In genomic region chr7:40437936-40438634, GRCh38 we compare ENCODE assay signal across 16 cellular contexts.
DNase-seq lines count a peak whose midpoint lies in the region; ATAC-seq and TF ChIP-seq lines count a peak whose summit lies in the region.
"Had no signal": no experiment of that assay in that cellular context is flagged by ENCODE, and none has a peak within 500 bp of the region (broad histone marks: within the 10 kb centered on the region; RNA-seq: fewer than 3 reads in every experiment).

No MANE protein-coding gene starts in this region.

- intact Hi-C loops in PC-3 (cut with micrococcal nuclease) (no loop called here), testis (cut with DNase I; ENCODE audit: low total_unique reads) (no loop called here), spleen (cut with DNase I; ENCODE audit: low total_unique reads) (no loop called here)

- DNase-seq in AG08396 (ENCODE audit: low spot score) (peak; percentile 6), PC-3 (no peak), epithelial cell of prostate (ENCODE audit: low read depth, low spot score) (no peak), osteoblast (ENCODE audit: insufficient read length, low spot score, missing footprints) (peak; percentile 54), ureter (ENCODE audit: low spot score) (no peak), testis (no peak), spleen (no peak)
- DNase-seq: activated CD4-positive, CD25-positive, alpha-beta regulatory T cell treated with anti-CD3 and anti-CD28 coated beads, Interleukin-2, amount 50 U/mL, for 72 hours; activated CD8-positive, alpha-beta memory T cell treated with anti-CD3 and anti-CD28 coated beads, Interleukin-2, amount 50 U/mL, for 4 hours; lower lobe of right lung; NCI-H187; NCI-H526 treated with DMSO at 0.1 percent for 48 hours; stimulated activated naive B cell treated with anti-CD40 and anti-IgM and Interleukin-4, amounts not matched to agents 10 μg/mL and 1 μg/mL and 100 μg/mL, for 72 hours had no signal

- POLR2A ChIA-PET in PC-3 (lab: Charles Lee; ENCODE audit: unreplicated experiment), result no interaction called here

- H2AFZ ChIP-seq in PC-3 (ENCODE audit: low read length) (peak overlapping the region; percentile 4; the same call in 1 of the 2 replicates), osteoblast (ENCODE audit: low read length) (peak overlapping the region; percentile 12)
- H2AFZ ChIP-seq: neural progenitor cell had no signal

- TF ChIP-seq POLR2A in testis (IDR thresholded peaks at IDR 0.05), result no peak
- TF ChIP-seq POLR2A in spleen (IDR thresholded peaks at IDR 0.05), result no peak

- H3K9me2 ChIP-seq in PC-3 (replicated peaks; ENCODE audit: low read length), result no peaks in the 10 kb centered on the region

- H3K27me3 ChIP-seq in PC-3 (ENCODE audit: low read length) (no peaks in the 10 kb centered on the region), osteoblast (ENCODE audit: insufficient read depth, low read length) (no peaks in the 10 kb centered on the region), testis (no peaks in the 10 kb centered on the region), spleen (replicated peaks in 1 of 7) (no peaks in the 10 kb centered on the region)
- H3K27me3 ChIP-seq: neural progenitor cell had no signal

- H3K4me2 ChIP-seq in PC-3 (ENCODE audit: low read length), result peak overlapping the region; percentile 45; the same call in 1 of the 2 replicates
- H3K4me2 ChIP-seq in osteoblast (ENCODE audit: insufficient read depth, low read length), result peak overlapping the region; percentile 63
- H3K4me2 ChIP-seq: neural progenitor cell had no signal

- H3K4me1 ChIP-seq in PC-3 (ENCODE audit: insufficient read depth, low read length) (peaks cover 23% of the 10 kb centered on the region), osteoblast (ENCODE audit: insufficient read depth, low read length) (peaks cover 24% of the 10 kb centered on the region), testis (no peaks in the 10 kb centered on the region), spleen (no peaks in the 10 kb centered on the region)
- H3K4me1 ChIP-seq: lower lobe of right lung, neural progenitor cell had no signal

- CTCF ChIA-PET in PC-3 (lab: Charles Lee), result no interaction called here

- no peaks in the 10 kb centered on the region for H4K20me1 ChIP-seq in PC-3 (ENCODE audit: low read length)
- H4K20me1 ChIP-seq in osteoblast (ENCODE audit: insufficient read depth, low read length), result no peaks in the 10 kb centered on the region

- H3K4me3 ChIP-seq in PC-3 (ENCODE audit: low read length) (no peak overlapping the region), osteoblast (ENCODE audit: insufficient read depth, low read length) (no peak overlapping the region), testis (no peak overlapping the region), spleen (no peak overlapping the region)
- H3K4me3 ChIP-seq: lower lobe of right lung, neural progenitor cell had no signal

- no peaks in the 10 kb centered on the region for H3K79me2 ChIP-seq in PC-3 (ENCODE audit: low read length)
- H3K79me2 ChIP-seq in osteoblast (ENCODE audit: insufficient read depth, low read length), result no peaks in the 10 kb centered on the region

- H3K36me3 ChIP-seq in PC-3 (ENCODE audit: low read depth, low read length) (no peaks in the 10 kb centered on the region; the same call in 1 of the 2 replicates), osteoblast (ENCODE audit: insufficient read depth, low read length) (no peaks in the 10 kb centered on the region), testis (ENCODE audit: low read depth, missing control alignments) (no peaks in the 10 kb centered on the region), spleen (no peaks in the 10 kb centered on the region)
- H3K36me3 ChIP-seq: lower lobe of right lung, neural progenitor cell had no signal

- no peak for ATAC-seq in PC-3
- no peak for ATAC-seq in GM18517 (IDR thresholded peaks at IDR 0.05; ENCODE audit: unreplicated experiment)
- ATAC-seq: sciatic nerve; stimulated activated naive B cell treated with anti-CD40 and anti-IgM and Interleukin-4, amounts not matched to agents 10 μg/mL and 1 μg/mL and 100 μg/mL, for 72 hours had no signal

- TF ChIP-seq CTCF in PC-3 (conservative IDR thresholded peaks at IDR 0.05; ENCODE audit: low read depth, low read length), result no peak
- TF ChIP-seq CTCF in osteoblast (IDR thresholded peaks at IDR 0.05; ENCODE audit: extremely low read depth, low read depth, low read length), result no peak
- no peak for TF ChIP-seq CTCF in testis (IDR thresholded peaks at IDR 0.05)
- no peak for TF ChIP-seq CTCF in spleen (IDR thresholded peaks at IDR 0.05 in 8 of 11, conservative IDR thresholded peaks at IDR 0.05 in 3 of 11)

- no TSS peak for BruUV-seq in PC-3 (replicated peaks; lab: Mats Ljungman, UMichigan)

- 81 to 84% methylated on average over 6 of the region's 6 CpGs for WGBS in testis, 2 donors
- 83 to 96% (median 88%) methylated on average over 6 of the region's 6 CpGs for WGBS in spleen, 5 donors

- H3K27ac ChIP-seq in PC-3 (ENCODE audit: low read length) (peak overlapping the region; percentile 49), epithelial cell of prostate (peak overlapping the region; percentile 48), osteoblast (ENCODE audit: low read depth, low read length) (peak overlapping the region; percentile 98), testis (no peak overlapping the region), spleen (no peak overlapping the region)
- H3K27ac ChIP-seq: lower lobe of right lung, neural progenitor cell had no signal

- H3K9me3 ChIP-seq in PC-3 (ENCODE audit: low read length) (peaks cover 11% of the 10 kb centered on the region; the same call in 1 of the 2 replicates), osteoblast (ENCODE audit: low read depth, low read length) (peaks cover 2% of the 10 kb centered on the region), testis (no peaks in the 10 kb centered on the region), spleen (peaks cover 0 to 25% (median 17%) of the 10 kb centered on the region in 8 donors)

- H3K9ac ChIP-seq in PC-3 (ENCODE audit: low read length), result no peak overlapping the region
- H3K9ac ChIP-seq: neural progenitor cell had no signal

- no peaks in the 10 kb centered on the region for H3F3A ChIP-seq in PC-3 (ENCODE audit: low read length, unreplicated experiment)

Comparison
In these comparisons a context has a peak if more than half of its experiments do, and no peak if none do; other contexts are left out.
1. DNase-seq: peak in AG08396 (single experiment) and osteoblast (single experiment); none in PC-3 (single experiment), epithelial cell of prostate (single experiment), ureter (single experiment), testis (single experiment) and spleen (single experiment).
2. H3K27ac ChIP-seq: peak in PC-3 (single experiment), epithelial cell of prostate (single experiment) and osteoblast (single experiment); none in testis (0 of 2) and spleen (0 of 8).